8 cellular contexts compared by ENCODE assay signal in genomic region chr7:22563621-22564241, GRCh38.
DNase-seq lines count a peak whose midpoint lies in the region; ATAC-seq and TF ChIP-seq lines count a peak whose summit lies in the region.

No MANE protein-coding gene starts in this region.

- H3K23ac ChIP-seq in trophoblast cell (ENCODE audit: low read length): no peak overlapping the region

- peaks cover 27% of the 10 kb centered on the region for H3K4me1 ChIP-seq in Loucy (ENCODE audit: insufficient read depth, low read length, poor library complexity, severe bottlenecking)
- H3K4me1 ChIP-seq in breast epithelium: peaks cover 0 to 7% of the 10 kb centered on the region in 2 donors
- H3K4me1 ChIP-seq in trophoblast cell (ENCODE audit: control insufficient read depth in 1 of 2, insufficient read depth in 2 of 2, low read length in 2 of 2): peaks cover 25 to 40% of the 10 kb centered on the region in 2 experiments

- peak; percentile 46 for DNase-seq in ACHN
- DNase-seq in breast epithelium (ENCODE audit: low spot score in 2 of 2): no peak
- no peak for DNase-seq in trophoblast cell
- no peak for DNase-seq in posterior vena cava (ENCODE audit: low spot score)
- no peak for DNase-seq in activated CD8-positive, alpha-beta memory T cell treated with anti-CD3 and anti-CD28 coated beads, Interleukin-2, amount 50 U/mL, for 48 hours
- no peak for DNase-seq in central memory CD4-positive, alpha-beta T cell

- in situ Hi-C loops in ACHN (cut with HindIII; ENCODE audit: low pct_ligation_motif_present, low pct_unique_long_range_greater_than_20kb, low sequenced_read_pairs): loop anchor here (25.0 kb wide), 1 partner anchor 174 kb away; the partner anchor contains the start of gene IL6

- H4K8ac ChIP-seq in trophoblast cell (ENCODE audit: low read depth, low read length): no peak overlapping the region

- peak overlapping the region; percentile 18 for H3K9ac ChIP-seq in Loucy (ENCODE audit: low read depth, low read length, poor library complexity, severe bottlenecking)
- H3K9ac ChIP-seq in trophoblast cell (ENCODE audit: low read length): no peak overlapping the region

- no CpG with 5 or more reads among the region's 11 CpGs for WGBS in trophoblast cell (ENCODE audit: extremely low coverage, insufficient coverage, insufficient read length)

- no peaks in the 10 kb centered on the region for H3F3A ChIP-seq in Loucy (ENCODE audit: low read depth)

- peak overlapping the region; percentile 40 for H4K91ac ChIP-seq in trophoblast cell (ENCODE audit: low read depth, low read length)

- no peak for TF ChIP-seq POLR2A in breast epithelium (IDR thresholded peaks at IDR 0.05)

- H4K12ac ChIP-seq in trophoblast cell (ENCODE audit: low read depth, low read length): no peak overlapping the region

- H3K27ac ChIP-seq in breast epithelium (peak overlapping the region; percentile 15 to 67), trophoblast cell (ENCODE audit: low read depth, low read length) (peak overlapping the region; percentile 93)

- H3K4ac ChIP-seq in trophoblast cell (ENCODE audit: low read depth, low read length): peak overlapping the region; percentile 20

- H3K4me3 ChIP-seq in Loucy (ENCODE audit: low read length, poor library complexity, severe bottlenecking) (peak overlapping the region; percentile 61), breast epithelium (peak overlapping the region in 1 of 3 donors; percentile 49), trophoblast cell (ENCODE audit: low read depth, low read length) (no peak overlapping the region)

- H3K79me2 ChIP-seq in Loucy (ENCODE audit: insufficient read depth, low read length) (no peaks in the 10 kb centered on the region), trophoblast cell (ENCODE audit: control insufficient read depth, insufficient read depth, low read length, poor library complexity) (no peaks in the 10 kb centered on the region)

- H4K20me1 ChIP-seq in Loucy (ENCODE audit: insufficient read depth, low read length, poor library complexity, severe bottlenecking): no peaks in the 10 kb centered on the region

- peak overlapping the region; percentile 55 for H2BK120ac ChIP-seq in trophoblast cell (ENCODE audit: insufficient read depth, low read length, poor library complexity)

- peak overlapping the region; percentile 31; the same call in 1 of the 2 replicates for H2AFZ ChIP-seq in Loucy (ENCODE audit: low read length)
- no peak overlapping the region for H2AFZ ChIP-seq in trophoblast cell (ENCODE audit: insufficient read depth, low read length, poor library complexity)

- intact Hi-C loops in breast epithelium (cut with DNase I; ENCODE audit: low total_unique reads): loop anchor here (5.0 kb wide), 2 partner anchors 159 to 209 kb away; no protein-coding TSS in a partner anchor
- intact Hi-C loops in posterior vena cava (cut with DNase I): loop anchor here in 1 of 2 donors (5.0 kb wide), 2 partner anchors 164 to 489 kb away; partner anchors contain the start of gene IL6

- H3K27me3 ChIP-seq in Loucy (ENCODE audit: insufficient read depth, low read length, poor library complexity, severe bottlenecking): no peaks in the 10 kb centered on the region
- no peaks in the 10 kb centered on the region for H3K27me3 ChIP-seq in breast epithelium
- no peaks in the 10 kb centered on the region for H3K27me3 ChIP-seq in trophoblast cell (ENCODE audit: insufficient read depth, low read length)

- ATAC-seq in GM18907 (IDR thresholded peaks at IDR 0.05; ENCODE audit: unreplicated experiment): peak; percentile 33

- H2BK5ac ChIP-seq in trophoblast cell (ENCODE audit: low read depth, low read length, poor library complexity): peak overlapping the region; percentile 33

- H3K79me1 ChIP-seq in trophoblast cell (ENCODE audit: low read length): peaks cover 12% of the 10 kb centered on the region

- peak overlapping the region; percentile 19 for H2BK12ac ChIP-seq in trophoblast cell (ENCODE audit: low read length)

- no peaks in the 10 kb centered on the region for H3K9me2 ChIP-seq in Loucy (replicated peaks; ENCODE audit: low read depth, low read length)

- H3K9me3 ChIP-seq in Loucy (ENCODE audit: insufficient read depth, low read depth, low read length) (no peaks in the 10 kb centered on the region), breast epithelium (no peaks in the 10 kb centered on the region), trophoblast cell (ENCODE audit: insufficient read depth, low read depth, low read length) (no peaks in the 10 kb centered on the region)

- H3K14ac ChIP-seq in trophoblast cell (ENCODE audit: low read length): peak overlapping the region; percentile 4

- peak overlapping the region; percentile 63 for H3K18ac ChIP-seq in trophoblast cell (ENCODE audit: low read length)

- H3K4me2 ChIP-seq in Loucy (ENCODE audit: low read depth, low read length, poor library complexity, severe bottlenecking) (peak overlapping the region; percentile 83), trophoblast cell (ENCODE audit: low read length) (peak overlapping the region; percentile 25)

- H3K36me3 ChIP-seq in Loucy (ENCODE audit: insufficient read depth, low read length): no peaks in the 10 kb centered on the region
- no peaks in the 10 kb centered on the region for H3K36me3 ChIP-seq in breast epithelium
- H3K36me3 ChIP-seq in trophoblast cell (ENCODE audit: control insufficient read depth in 1 of 2, insufficient read depth in 2 of 2, low read length in 2 of 2): no peaks in the 10 kb centered on the region

- H2AK5ac ChIP-seq in trophoblast cell (ENCODE audit: low read length): no peak overlapping the region

- TF ChIP-seq CTCF in Loucy (conservative IDR thresholded peaks at IDR 0.05; ENCODE audit: low read length) (no peak), breast epithelium (IDR thresholded peaks at IDR 0.05) (no peak)
